17 cellular contexts compared by ENCODE assay signal in the genomic region with DNA sequence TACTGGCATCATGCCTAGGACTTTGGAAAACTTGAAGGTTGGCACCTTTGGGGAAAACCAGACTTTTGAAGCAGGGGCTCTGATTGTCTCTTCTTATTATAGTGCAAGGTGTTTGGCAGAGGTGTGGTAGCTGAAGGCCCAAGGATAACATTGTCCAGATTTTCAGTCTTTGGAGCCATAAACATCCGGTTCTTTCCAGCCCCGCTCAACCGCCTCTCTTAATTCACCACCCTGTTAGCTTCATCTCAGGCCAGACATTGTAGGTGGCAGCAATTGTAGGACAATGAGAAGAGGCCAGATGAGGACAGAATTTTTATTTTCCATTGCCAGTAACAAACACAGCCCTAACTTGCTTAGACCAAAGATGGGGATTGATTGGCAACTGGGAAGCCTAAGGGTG.
"Had no signal": no experiment of that assay in that cellular context is flagged by ENCODE, and none has a peak within 500 bp of the region (broad histone marks: within the 10 kb centered on the region; RNA-seq: fewer than 3 reads in every experiment).

No MANE protein-coding gene starts in this region.

- H3K4me3 ChIP-seq: stomach, suprapubic skin, testis, thoracic aorta, thyroid gland, tibial artery, tibial nerve, transverse colon, upper lobe of left lung, upper lobe of right lung, uterus, vagina had no signal

- H3K4me1 ChIP-seq: stomach, suprapubic skin, tibial artery, tibial nerve, transverse colon, upper lobe of left lung, upper lobe of right lung, uterus, vagina had no signal

- H3K27me3 ChIP-seq: stomach, suprapubic skin, testis, thyroid gland, tibial artery, tibial nerve, transverse colon, upper lobe of left lung, upper lobe of right lung, uterus, vagina had no signal

- H3K9me3 ChIP-seq: stomach, suprapubic skin, testis, thoracic aorta, thyroid gland, tibial artery, transverse colon, upper lobe of left lung, upper lobe of right lung, uterus, vagina had no signal

- H3K36me3 ChIP-seq: stomach, suprapubic skin, thoracic aorta, thyroid gland, tibial artery, tibial nerve, transverse colon, upper lobe of left lung, upper lobe of right lung, uterus, vagina had no signal

- H3K27ac ChIP-seq: stomach, suprapubic skin, testis, thoracic aorta, thyroid gland, tibial artery, tibial nerve, transverse colon, upper lobe of left lung, upper lobe of right lung, uterus, vagina had no signal

- ATAC-seq: stimulated activated effector memory CD8-positive, alpha-beta T cell treated with anti-CD3 and anti-CD28 coated beads, Interleukin-12 subunit alpha, Interleukin-12 subunit beta, amount 100 ng/mL, for 72 hours; stimulated activated memory B cell treated with anti-CD40 and anti-IgM and Interleukin-4, amounts not matched to agents 10 μg/mL and 1 μg/mL and 100 μg/mL, for 72 hours; stimulated activated naive B cell treated with anti-CD40 and anti-IgM and Interleukin-4, amounts not matched to agents 10 μg/mL and 1 μg/mL and 100 μg/mL, for 72 hours; stimulated activated naive CD8-positive, alpha-beta T cell treated with anti-CD3 and anti-CD28 coated beads, Interleukin-15, amount 100 ng/mL, for 72 hours; stimulated activated naive CD8-positive, alpha-beta T cell treated with anti-CD3 and anti-CD28 coated beads, Interleukin-15, Interleukin-2, amounts not matched to agents 100 U/mL and 50 U/mL, for 24 hours; upper lobe of right lung had no signal
